In the genomic region with DNA sequence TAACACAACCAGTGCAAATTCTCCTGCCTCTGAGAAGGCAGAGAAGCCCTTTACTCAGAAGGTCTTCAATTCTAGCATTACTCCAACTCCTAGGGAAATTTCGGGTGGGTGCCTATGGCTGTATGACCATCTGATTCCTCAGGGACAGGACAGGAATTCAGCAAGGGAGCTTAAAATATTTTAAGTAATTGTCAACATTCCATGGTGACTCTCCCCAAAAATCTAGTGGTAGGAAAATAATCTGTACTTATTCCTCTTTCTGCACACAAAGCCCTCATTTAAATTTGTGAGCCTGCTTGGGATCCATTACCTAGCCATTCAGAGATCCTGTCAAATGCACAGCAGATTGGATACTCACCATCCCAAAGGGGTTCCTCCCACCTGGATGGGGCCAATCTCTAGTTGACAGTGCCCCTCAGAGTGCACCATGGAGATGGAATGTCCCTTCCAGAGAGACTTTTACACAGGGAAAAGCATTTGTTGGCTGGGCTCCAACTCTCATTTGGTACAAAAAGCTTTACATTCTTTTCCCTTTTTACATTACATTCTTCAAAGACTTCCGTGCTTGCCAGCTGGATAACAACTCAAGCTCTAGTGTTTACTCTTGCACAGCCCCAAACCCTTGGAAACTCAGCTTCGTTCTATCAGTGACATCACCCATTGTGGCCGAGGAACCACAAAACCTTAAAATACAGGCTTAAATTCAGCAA, we compare ENCODE assay signal across 8 cellular contexts. TPM values are rescaled to one million over a fixed set of nuclear protein-coding genes. Genes with fewer than 3 reads are reported as not detected.
DNase-seq lines count a peak whose midpoint lies in the region; ATAC-seq and TF ChIP-seq lines count a peak whose summit lies in the region.
"Had no signal": no experiment of that assay in that cellular context is flagged by ENCODE, and none has a peak within 500 bp of the region (broad histone marks: within the 10 kb centered on the region; RNA-seq: fewer than 3 reads in every experiment).

No MANE protein-coding gene starts in this region.

- peaks cover 31% of the 10 kb centered on the region for H3K36me3 ChIP-seq in SJSA1
- peaks cover 0 to 25% of the 10 kb centered on the region in 2 donors for H3K36me3 ChIP-seq in left lung
- H3K36me3 ChIP-seq: pancreas had no signal

- ATAC-seq in left lung (peak; percentile 2), GM21526 (IDR thresholded peaks at IDR 0.05; ENCODE audit: low FRiP score, unreplicated experiment) (no peak), HG03442 (IDR thresholded peaks at IDR 0.05; ENCODE audit: unreplicated experiment) (no peak)
- ATAC-seq: pancreas had no signal

- peak; percentile 78 for DNase-seq in AG04450 (ENCODE audit: low read depth, low spot score)
- DNase-seq in SJSA1 (ENCODE audit: low read depth in 1 of 2, low spot score in 2 of 2), result peak; percentile 92 to 95
- no peak for DNase-seq in left lung
- no peak for DNase-seq in stimulated activated CD4-positive, alpha-beta T cell treated with anti-CD3 and anti-CD28 coated beads, Interleukin-4, amount 100 ng/mL, for 4 hours

- H3K4me1 ChIP-seq in SJSA1 (replicated peaks) (peaks cover 44% of the 10 kb centered on the region), left lung (peaks cover 38 to 87% of the 10 kb centered on the region in 2 donors)

- intact Hi-C loops in left lung (cut with DNase I), result no loop called here

- no peak for TF ChIP-seq CTCF in AG04450 (IDR thresholded peaks at IDR 0.05; ENCODE audit: low read depth, low read length)
- TF ChIP-seq CTCF in left lung (IDR thresholded peaks at IDR 0.05), result no peak

- no peak overlapping the region for H3K4me3 ChIP-seq in AG04450 (ENCODE audit: low read depth, low read length)
- H3K4me3 ChIP-seq in SJSA1, result no peak overlapping the region
- H3K4me3 ChIP-seq in left lung, result no peak overlapping the region
- H3K4me3 ChIP-seq: pancreas had no signal

- no peaks in the 10 kb centered on the region; the same call in 1 of the 2 replicates for H3K9me3 ChIP-seq in AG04450 (ENCODE audit: control insufficient read depth, insufficient read depth, low read length)
- H3K9me3 ChIP-seq in SJSA1 (replicated peaks), result no peaks in the 10 kb centered on the region
- no peaks in the 10 kb centered on the region for H3K9me3 ChIP-seq in left lung
- H3K9me3 ChIP-seq: pancreas had no signal

- CTCF ChIA-PET in AG04450 (lab: Charles Lee), result interaction anchor here (0.5 to 1.5 kb wide), 7 partner anchors 32 to 202 kb away, joined by 3 to 5 read pairs (median 3); partner anchors contain the start of gene MAT2A

- H3K27me3 ChIP-seq in AG04450 (ENCODE audit: control insufficient read depth, insufficient read depth, low read length), result no peaks in the 10 kb centered on the region
- no peaks in the 10 kb centered on the region for H3K27me3 ChIP-seq in SJSA1 (replicated peaks)
- H3K27me3 ChIP-seq in left lung, result no peaks in the 10 kb centered on the region
- H3K27me3 ChIP-seq: pancreas had no signal

- POLR2A ChIA-PET in AG04450 (lab: Yijun Ruan, JAX), result interaction anchor here (0.6 to 2.3 kb wide), 8 partner anchors 10 to 251 kb away, joined by 3 to 17 read pairs (median 4); partner anchors contain the start of genes ELMOD3, MAT2A, RETSAT and RNF181

- peak overlapping the region; percentile 90 for H3K27ac ChIP-seq in AG04450 (ENCODE audit: low read depth, low read length)
- H3K27ac ChIP-seq in SJSA1, result peak overlapping the region; percentile 42
- peak overlapping the region; percentile 73 to 83 for H3K27ac ChIP-seq in left lung
- H3K27ac ChIP-seq: HL-60, pancreas had no signal

RNA-seq across cellular contexts. Expression of gene TMEM150A, which starts 3.1 kb away (rescaled TPM):
- 11.4 and 14.5 TPM in 2 replicates for polyA plus RNA-seq in AG04450 (2011; rRNA removed)
- polyA minus RNA-seq in AG04450 (2011; rRNA and poly(A)+ RNA removed), result 11.0 and 14.1 TPM in 2 replicates
- total RNA-seq in SJSA1 (2014; rRNA removed; shearing (Covaris generic)), result 1.0 and 5.1 TPM in 2 replicates
- 10 to 100 TPM; 28.2 to 39.6 TPM for total RNA-seq in left lung

RNA-seq across cellular contexts. Expression of gene C2orf68, which starts 6.3 kb away (rescaled TPM):
- 17.8 and 19.1 TPM in 2 replicates for polyA plus RNA-seq in AG04450 (2011; rRNA removed)
- polyA minus RNA-seq in AG04450 (2011; rRNA and poly(A)+ RNA removed), result 21.7 and 25.3 TPM in 2 replicates
- 12.2 and 16.0 TPM in 2 replicates for total RNA-seq in SJSA1 (2014; rRNA removed; shearing (Covaris generic))
- 10 to 100 TPM; 37.0 to 42.5 TPM for total RNA-seq in left lung

RNA-seq across cellular contexts. Expression of gene RNF181, which starts 10.0 kb away (rescaled TPM):
- 260 and 351 TPM in 2 replicates for polyA plus RNA-seq in AG04450 (2011; rRNA removed)
- 140 and 199 TPM in 2 replicates for polyA minus RNA-seq in AG04450 (2011; rRNA and poly(A)+ RNA removed)
- 212 and 219 TPM in 2 replicates for total RNA-seq in SJSA1 (2014; rRNA removed; shearing (Covaris generic))
- total RNA-seq in left lung, result 100 to 1,000 TPM; 101 to 107 TPM

RNA-seq across cellular contexts. Expression of gene USP39, which starts 10.4 kb away (rescaled TPM):
- 52.6 and 53.8 TPM in 2 replicates for polyA plus RNA-seq in AG04450 (2011; rRNA removed)
- polyA minus RNA-seq in AG04450 (2011; rRNA and poly(A)+ RNA removed), result 40.6 and 50.1 TPM in 2 replicates
- 107 and 128 TPM in 2 replicates for total RNA-seq in SJSA1 (2014; rRNA removed; shearing (Covaris generic))
- total RNA-seq in left lung, result 10 to 100 TPM; 44.5 to 45.5 TPM

RNA-seq across cellular contexts. Expression of gene VAMP5, which starts 21.3 kb away (rescaled TPM):
- polyA plus RNA-seq in AG04450 (2011; rRNA removed), result 100 and 123 TPM in 2 replicates
- polyA minus RNA-seq in AG04450 (2011; rRNA and poly(A)+ RNA removed), result 67.4 and 76.8 TPM in 2 replicates
- total RNA-seq in SJSA1 (2014; rRNA removed; shearing (Covaris generic)), result 37.0 and 47.5 TPM in 2 replicates
- 10 to 100 TPM; 58.2 to 87.7 TPM for total RNA-seq in left lung

Comparison
In these comparisons a context has a peak if more than half of its experiments do, and no peak if none do; other contexts are left out.
1. DNase-seq: peak in AG04450 (single experiment) and SJSA1 (2 of 2); none in left lung (0 of 2) and stimulated activated CD4-positive, alpha-beta T cell treated with anti-CD3 and anti-CD28 coated beads, Interleukin-4, amount 100 ng/mL, for 4 hours (0 of 2).
2. Peak in every context shown above with its lines, with median percentiles within 50 percentile points of each other: H3K27ac ChIP-seq.